ENCODE assay signal across 15 cellular contexts in genomic region chr6:157668690-157669089, GRCh38.
"Had no signal": no experiment of that assay in that cellular context is flagged by ENCODE, and none has a peak within 500 bp of the region (broad histone marks: within the 10 kb centered on the region; RNA-seq: fewer than 3 reads in every experiment).

No MANE protein-coding gene starts in this region.

- H3K4me3 ChIP-seq: hepatocyte, prostate gland, SJSA1, transverse colon had no signal

- H3K27ac ChIP-seq: brain microvascular endothelial cell, SJSA1 had no signal

- H3K4me1 ChIP-seq: prostate gland had no signal

- ATAC-seq: left lobe of liver; stimulated activated effector memory CD8-positive, alpha-beta T cell treated with anti-CD3 and anti-CD28 coated beads, Interleukin-12 subunit alpha, Interleukin-12 subunit beta, amount 100 ng/mL, for 72 hours had no signal

- H3K79me2 ChIP-seq: hepatocyte had no signal

- H3K9me3 ChIP-seq: prostate gland, SJSA1, transverse colon had no signal

- DNase-seq: activated CD4-positive, alpha-beta T cell treated with anti-CD3 and anti-CD28 coated beads, Interleukin-2, amount 10 ng/mL, durations not matched to agents 7 days and 5 days; activated CD4-positive, CD25-positive, alpha-beta regulatory T cell; activated CD8-positive, alpha-beta memory T cell treated with anti-CD3 and anti-CD28 coated beads, Interleukin-2, amount 50 U/mL, for 48 hours; activated gamma-delta T cell treated with Interleukin-2 at 50 U/mL for 16 hours; brain microvascular endothelial cell; cerebellar nuclear complex; effector memory CD4-positive, alpha-beta T cell; islet precursor cell; transverse colon had no signal

- FAIRE-seq: frontal cortex had no signal

- H3K27me3 ChIP-seq: brain microvascular endothelial cell, hepatocyte, SJSA1, transverse colon had no signal

- H3K36me3 ChIP-seq: brain microvascular endothelial cell, prostate gland, SJSA1, transverse colon had no signal
